ENCODE assay signal across 1 cellular context in the genomic region with DNA sequence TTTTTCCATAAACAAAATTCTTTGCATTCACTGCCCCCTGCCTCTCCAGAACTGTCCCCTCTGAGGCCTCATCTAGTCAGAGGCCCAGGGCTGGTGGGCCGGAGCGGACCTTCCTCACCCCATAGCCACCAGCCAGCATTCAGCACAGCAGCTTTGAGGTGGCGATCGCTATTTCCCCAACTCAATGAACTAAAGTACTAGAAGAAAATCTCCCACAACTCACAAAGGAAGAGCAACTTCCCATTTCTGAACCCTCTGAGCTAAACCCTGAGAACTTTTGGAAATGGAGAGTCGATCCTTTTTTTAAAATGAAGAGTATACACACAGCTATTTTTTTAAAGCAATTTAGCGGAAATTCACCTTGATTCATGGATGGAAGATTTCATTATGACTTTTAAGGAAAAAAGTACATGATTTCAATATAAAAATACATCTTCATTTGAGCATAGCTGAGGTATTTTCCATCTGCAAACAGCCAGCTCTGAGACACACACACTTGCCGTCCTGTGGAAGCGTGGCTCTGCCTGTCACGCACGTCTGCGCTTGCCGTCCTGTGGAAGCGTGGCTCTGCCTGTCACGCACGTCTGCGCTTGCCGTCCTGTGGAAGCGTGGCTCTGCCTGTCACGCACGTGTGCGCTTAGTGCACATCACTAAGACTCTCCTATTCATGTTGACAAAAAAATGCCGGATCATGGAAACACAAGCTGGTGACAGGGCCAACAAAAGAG.
TF ChIP-seq lines count a peak whose summit lies in the region.

No MANE protein-coding gene starts in this region.

TF ChIP-seq in H1, 55 proteins besides CTCF, POLR2A, EP300 and RAD21 (continued from another document):
- TF ChIP-seq TAF7 (optimal IDR thresholded peaks at IDR 0.05; ENCODE audit: borderline replicate concordance, low read depth, low read length) (no peak), TBP (IDR thresholded peaks at IDR 0.05; ENCODE audit: low read depth, low read length) (no peak), CBX5 (IDR thresholded peaks at IDR 0.05; ENCODE audit: low read depth, low read length) (no peak), NANOG (IDR thresholded peaks at IDR 0.05; ENCODE audit: insufficient read depth, low read depth, low read length, poor library complexity, severe bottlenecking) (no peak), KDM4A (IDR thresholded peaks at IDR 0.05; ENCODE audit: low read depth, low read length, severe bottlenecking) (no peak), GTF2F1 (IDR thresholded peaks at IDR 0.05; ENCODE audit: borderline replicate concordance, low read depth, low read length) (no peak), POLR2AphosphoS5 (IDR thresholded peaks at IDR 0.05; ENCODE audit: low read depth, low read length) (no peak), SP1 (IDR thresholded peaks at IDR 0.05; ENCODE audit: low read depth, low read length) (no peak)
TF ChIP-seq in H1: peak in this region for 0.
